ENCODE assay signal across 1 cellular context in genomic region chr20:62907377-62908317, GRCh38.
A peak's percentile ranks its signal among the peaks of the same experiment; 100 is the strongest.
TF ChIP-seq lines count a peak whose summit lies in the region.

No MANE protein-coding gene starts in this region.

TF ChIP-seq in K562, 482 proteins besides CTCF, POLR2A, EP300 and RAD21:
- TF ChIP-seq SMAD3 (CRISPR knock-in tag; conservative IDR thresholded peaks at IDR 0.05) (no peak), ZBTB7A (IDR thresholded peaks at IDR 0.05; ENCODE audit: borderline replicate concordance, control insufficient read depth, low read depth, low read length) (peak; percentile 84), ZSCAN29 (IDR thresholded peaks at IDR 0.05) (no peak), ZNF668 (CRISPR knock-in tag; IDR thresholded peaks at IDR 0.05) (no peak), DDX20 (tag; IDR thresholded peaks at IDR 0.05; ENCODE audit: low read depth) (no peak)
